ENCODE assay signal across 10 cellular contexts in genomic region chr3:46935989-46936620, GRCh38. TPM values are rescaled to one million over a fixed set of nuclear protein-coding genes. Genes with fewer than 3 reads are reported as not detected.
DNase-seq lines count a peak whose midpoint lies in the region; ATAC-seq, FAIRE-seq and TF ChIP-seq lines count a peak whose summit lies in the region.
"Had no signal": no experiment of that assay in that cellular context is flagged by ENCODE, and none has a peak within 500 bp of the region (broad histone marks: within the 10 kb centered on the region; RNA-seq: fewer than 3 reads in every experiment).

No MANE protein-coding gene starts in this region.

- WGBS in SK-N-SH (ENCODE audit: low lambda C conversion rate): 90% methylated on average over 8 of the region's 8 CpGs

- TF ChIP-seq RAD21 in SK-N-SH (IDR thresholded peaks at IDR 0.05; ENCODE audit: low read length): no peak

- H3F3A ChIP-seq in SK-N-SH (replicated peaks; ENCODE audit: insufficient read depth): peaks cover 29% of the 10 kb centered on the region

- no peaks in the 10 kb centered on the region for H3K9me2 ChIP-seq in SK-N-SH

- no peak overlapping the region for H3K4me3 ChIP-seq in HEK293 (ENCODE audit: low read depth, low read length)
- no peak overlapping the region for H3K4me3 ChIP-seq in SK-N-SH (ENCODE audit: low read depth in 2 of 2, low read length in 1 of 2)
- H3K4me3 ChIP-seq in skeletal muscle tissue (ENCODE audit: low read length in 3 of 3): peak overlapping the region in 1 of 3 donors; percentile 14

- H3K79me2 ChIP-seq in SK-N-SH (ENCODE audit: insufficient read depth): peaks cover 82% of the 10 kb centered on the region

- TF ChIP-seq EP300 in SK-N-SH (IDR thresholded peaks at IDR 0.05; ENCODE audit: borderline replicate concordance in 1 of 2, low read depth in 1 of 2, low read length in 1 of 2): no peak

- H3K27me3 ChIP-seq in SK-N-SH (ENCODE audit: insufficient read depth) (no peaks in the 10 kb centered on the region), skeletal muscle tissue (ENCODE audit: control insufficient read depth in 3 of 3, insufficient read depth in 3 of 3, low read length in 3 of 3) (no peaks in the 10 kb centered on the region)

- no peak for DNase-seq in SK-N-SH
- no peak for DNase-seq in glutamatergic neuron
- DNase-seq in DMS153 treated with DMSO at 0.1 percent for 48 hours (lab: John Stamatoyannopoulos, UW; ENCODE audit: unreplicated experiment): no peak
- DNase-seq in superior temporal gyrus (ENCODE audit: extremely low spot score): no peak
- DNase-seq in D721Med (ENCODE audit: insufficient read length, low spot score): no peak
- DNase-seq: nephron progenitor cell had no signal

- FAIRE-seq in D721Med (lab: Jason Lieb, UNC): no peak

- no peak overlapping the region for H3K27ac ChIP-seq in HEK293 (ENCODE audit: extremely low read depth, low read depth, low read length)
- peak overlapping the region; percentile 89 to 91 for H3K27ac ChIP-seq in SK-N-SH (ENCODE audit: low read depth in 2 of 2, low read length in 1 of 2)
- peak overlapping the region; percentile 92 for H3K27ac ChIP-seq in skeletal muscle tissue (ENCODE audit: low read depth, low read length)
- H3K27ac ChIP-seq: KMS-11 had no signal

- peak overlapping the region; percentile 54; the same call in 1 of the 2 replicates for H3K4me2 ChIP-seq in SK-N-SH
- H3K4me2 ChIP-seq: KMS-11 had no signal

- no peaks in the 10 kb centered on the region for H4K20me1 ChIP-seq in SK-N-SH (ENCODE audit: insufficient read depth)

- H3K4me1 Mint-ChIP-seq in glutamatergic neuron (ENCODE audit: low read depth, unreplicated experiment): peaks cover 10% of the 10 kb centered on the region

- H3K4me1 ChIP-seq in HEK293 (ENCODE audit: control insufficient read depth, insufficient read depth, low read length) (peaks cover 11% of the 10 kb centered on the region), SK-N-SH (ENCODE audit: control insufficient read depth in 1 of 2, insufficient read depth in 2 of 2, low read depth in 1 of 2, low read length in 1 of 2) (peaks cover 45 to 46% of the 10 kb centered on the region in 2 experiments), skeletal muscle tissue (ENCODE audit: control insufficient read depth in 3 of 3, insufficient read depth in 3 of 3, low read length in 3 of 3) (peaks cover 69 to 96% (median 82%) of the 10 kb centered on the region in 3 donors)

- POLR2A ChIA-PET in HEK293 (lab: Yijun Ruan, JAX): interaction anchor here (0.8 to 1.3 kb wide), 4 partner anchors 8 to 41 kb away, joined by 3 to 6 read pairs (median 4); partner anchors contain the start of gene CCDC12
- POLR2A ChIA-PET in SK-N-SH (lab: Yijun Ruan, JAX): interaction anchor here (0.6 to 1.1 kb wide), 3 partner anchors 11 to 42 kb away, joined by 3 to 4 read pairs (median 3); no protein-coding TSS in a partner anchor

- H3K9me3 ChIP-seq in HEK293 (ENCODE audit: control insufficient read depth, insufficient read depth, low read depth, low read length) (no peaks in the 10 kb centered on the region), SK-N-SH (no peaks in the 10 kb centered on the region), skeletal muscle tissue (ENCODE audit: control insufficient read depth in 3 of 3, low read length in 3 of 3) (no peaks in the 10 kb centered on the region)

- no peak overlapping the region for H3K4me3 Mint-ChIP-seq in glutamatergic neuron (ENCODE audit: unreplicated experiment)
- H3K4me3 Mint-ChIP-seq: nephron progenitor cell had no signal

- TF ChIP-seq CTCF in HEK293 (tag by site-specific recombination; IDR thresholded peaks at IDR 0.05) (no peak), SK-N-SH (IDR thresholded peaks at IDR 0.05) (no peak), glutamatergic neuron (IDR thresholded peaks at IDR 0.05; ENCODE audit: partially characterized antibody, unreplicated experiment) (no peak), D721Med (IDR thresholded peaks at IDR 0.05; ENCODE audit: insufficient read depth, missing control alignments) (no peak)

- no peak for ATAC-seq in HG02884 (IDR thresholded peaks at IDR 0.05; ENCODE audit: unreplicated experiment)

- H3K27me3 Mint-ChIP-seq in glutamatergic neuron (ENCODE audit: unreplicated experiment): peaks cover 4% of the 10 kb centered on the region

- no peak overlapping the region for H2AFZ ChIP-seq in SK-N-SH (ENCODE audit: low read depth)

- peaks cover 12% of the 10 kb centered on the region for H3K9me3 Mint-ChIP-seq in glutamatergic neuron (ENCODE audit: unreplicated experiment)
- H3K9me3 Mint-ChIP-seq: nephron progenitor cell had no signal

- H3K36me3 ChIP-seq in HEK293 (ENCODE audit: control insufficient read depth in 2 of 2, insufficient read depth in 1 of 2, low read length in 2 of 2) (peaks cover 3 to 61% of the 10 kb centered on the region in 2 experiments; a peak in 2 of 3 replicates), SK-N-SH (replicated peaks in 1 of 2; ENCODE audit: control insufficient read depth in 1 of 2, insufficient read depth in 2 of 2, low read length in 1 of 2) (peaks cover 9 to 37% of the 10 kb centered on the region in 2 experiments), skeletal muscle tissue (ENCODE audit: control insufficient read depth in 3 of 3, insufficient read depth in 3 of 3, low read length in 3 of 3) (peaks cover 16 to 24% (median 22%) of the 10 kb centered on the region in 3 donors)

- CTCF ChIA-PET in HEK293 (lab: Yijun Ruan, JAX) (interaction anchor here (0.6 to 2.1 kb wide), 16 partner anchors 10 to 388 kb away, joined by 3 to 8 read pairs (median 3); no protein-coding TSS in a partner anchor), SK-N-SH (lab: Yijun Ruan, JAX) (interaction anchor here (0.7 to 4.1 kb wide), 8 partner anchors 9 to 273 kb away, joined by 3 to 23 read pairs (median 7); partner anchors contain the start of gene NBEAL2)

- H3K9ac ChIP-seq in SK-N-SH: no peak overlapping the region
- peak overlapping the region; percentile 53 to 66 (median 54) for H3K9ac ChIP-seq in skeletal muscle tissue (ENCODE audit: low read depth in 1 of 3, low read length in 3 of 3)
- H3K9ac ChIP-seq: KMS-11 had no signal

- peaks cover 6% of the 10 kb centered on the region for H3K36me3 Mint-ChIP-seq in glutamatergic neuron (ENCODE audit: unreplicated experiment)

- H3K27ac Mint-ChIP-seq in glutamatergic neuron (ENCODE audit: unreplicated experiment): peak overlapping the region; percentile 43
- H3K27ac Mint-ChIP-seq: nephron progenitor cell had no signal

TF ChIP-seq in HEK293, 187 proteins besides CTCF, POLR2A, EP300 and RAD21:
- TF ChIP-seq SCRT2 (tag by site-specific recombination; IDR thresholded peaks at IDR 0.05): peak; percentile 57
- TF ChIP-seq ZNF335 (tag by site-specific recombination; conservative IDR thresholded peaks at IDR 0.05): peak; percentile 7; the same call in 1 of the 2 replicates
- no peak for TF ChIP-seq ZNF626 (tag by site-specific recombination; IDR thresholded peaks at IDR 0.05)

TF ChIP-seq in SK-N-SH, 30 proteins besides CTCF, POLR2A, EP300 and RAD21:
- TF ChIP-seq SMC3 (IDR thresholded peaks at IDR 0.05; ENCODE audit: low read depth, low read length) (no peak), TCF12 (IDR thresholded peaks at IDR 0.05) (no peak), MXI1 (IDR thresholded peaks at IDR 0.05; ENCODE audit: low read depth, low read length) (no peak), CHD2 (IDR thresholded peaks at IDR 0.05; ENCODE audit: low read length, partially characterized antibody) (no peak), EZH2phosphoT487 (IDR thresholded peaks at IDR 0.05; ENCODE audit: borderline replicate concordance, low read depth) (no peak), PBX3 (IDR thresholded peaks at IDR 0.05) (no peak), FOXJ3 (CRISPR knock-in tag; IDR thresholded peaks at IDR 0.05) (no peak), GABPA (IDR thresholded peaks at IDR 0.05; ENCODE audit: low read depth) (no peak), USF1 (IDR thresholded peaks at IDR 0.05; ENCODE audit: borderline replicate concordance, low read depth) (no peak), RCOR1 (IDR thresholded peaks at IDR 0.05; ENCODE audit: low read length) (no peak)

RNA-seq across cellular contexts. Expression of gene CCDC12, which starts 40.4 kb away (rescaled TPM):
- polyA plus RNA-seq in SK-N-SH (2012; rRNA removed): 53.2 and 105 TPM in 2 replicates
- polyA plus RNA-seq in SK-N-SH (2012; cell fraction: cytosol; rRNA removed): 68.1 and 147 TPM in 2 replicates
- 66.6 and 79.5 TPM in 2 replicates for polyA plus RNA-seq in SK-N-SH (2012; cell fraction: nucleus; rRNA removed)
- total RNA-seq in glutamatergic neuron (ENCODE audit: unreplicated experiment): 41.4 TPM
- 27.1 TPM for total RNA-seq in skeletal muscle tissue

RNA-seq across cellular contexts. Expression of gene NBEAL2, which starts 43.4 kb away (rescaled TPM):
- 15.5 and 20.3 TPM in 2 replicates for polyA plus RNA-seq in SK-N-SH (2012; rRNA removed)
- polyA plus RNA-seq in SK-N-SH (2012; cell fraction: cytosol; rRNA removed): 2.6 and 5.5 TPM in 2 replicates
- 152 and 177 TPM in 2 replicates for polyA plus RNA-seq in SK-N-SH (2012; cell fraction: nucleus; rRNA removed)
- total RNA-seq in glutamatergic neuron (ENCODE audit: unreplicated experiment) (38.0 TPM), skeletal muscle tissue (5.2 TPM)

RNA-seq across cellular contexts. Expression of gene PTH1R, which starts 58.6 kb away (rescaled TPM):
- 0.07 and 0.34 TPM in 2 replicates for polyA plus RNA-seq in SK-N-SH (2012; rRNA removed)
- polyA plus RNA-seq in SK-N-SH (2012; cell fraction: cytosol; rRNA removed): 0.18 and 0.49 TPM in 2 replicates
- 0.61 TPM in 2 replicates for polyA plus RNA-seq in SK-N-SH (2012; cell fraction: nucleus; rRNA removed)
- total RNA-seq in glutamatergic neuron (ENCODE audit: unreplicated experiment) (0.29 TPM), skeletal muscle tissue (9.4 TPM)
